Comparison of ENCODE assay signal across 15 cellular contexts in genomic region chr11:12140186-12140938, GRCh38. TPM values are rescaled to one million over a fixed set of nuclear protein-coding genes. Genes with fewer than 3 reads are reported as not detected.
DNase-seq lines count a peak whose midpoint lies in the region; ATAC-seq and TF ChIP-seq lines count a peak whose summit lies in the region.
"Had no signal": no experiment of that assay in that cellular context is flagged by ENCODE, and none has a peak within 500 bp of the region (broad histone marks: within the 10 kb centered on the region; RNA-seq: fewer than 3 reads in every experiment).

No MANE protein-coding gene starts in this region.

- H3K4me3 ChIP-seq in heart left ventricle (no peak overlapping the region), coronary artery (no peak overlapping the region), neural progenitor cell (no peak overlapping the region), aorta (ENCODE audit: low read length in 2 of 2) (no peak overlapping the region)
- H3K4me3 ChIP-seq: pancreas had no signal

- H3K27me3 ChIP-seq in heart left ventricle (no peaks in the 10 kb centered on the region), neural progenitor cell (no peaks in the 10 kb centered on the region), aorta (ENCODE audit: control insufficient read depth in 1 of 2, insufficient read depth in 2 of 2, low read length in 1 of 2) (no peaks in the 10 kb centered on the region)
- H3K27me3 ChIP-seq: foreskin keratinocyte, pancreas had no signal

- H3K9me3 ChIP-seq in heart left ventricle, result no peaks in the 10 kb centered on the region
- H3K9me3 ChIP-seq in neural progenitor cell (ENCODE audit: low read depth), result no peaks in the 10 kb centered on the region
- no peaks in the 10 kb centered on the region for H3K9me3 ChIP-seq in aorta (ENCODE audit: control insufficient read depth, low read length)
- H3K9me3 ChIP-seq: pancreas had no signal

- TF ChIP-seq POLR2A in heart left ventricle (IDR thresholded peaks at IDR 0.05), result no peak

- no peaks in the 10 kb centered on the region for H4K20me1 ChIP-seq in neural progenitor cell (ENCODE audit: low read depth)

- H3K4me1 ChIP-seq in heart left ventricle, result peaks cover 0 to 98% (median 73%) of the 10 kb centered on the region in 12 donors
- peaks cover 10% of the 10 kb centered on the region for H3K4me1 ChIP-seq in neural progenitor cell
- peaks cover 20 to 25% of the 10 kb centered on the region in 2 donors for H3K4me1 ChIP-seq in aorta (ENCODE audit: control insufficient read depth in 1 of 2, insufficient read depth in 2 of 2, low read length in 2 of 2)
- H3K4me1 ChIP-seq: pancreas had no signal

- H3K4me3 Mint-ChIP-seq in neural progenitor cell (no peak overlapping the region), progenitor cell of endocrine pancreas (ENCODE audit: low read depth) (no peak overlapping the region)

- H3K36me3 ChIP-seq in heart left ventricle (peaks cover 0 to 12% (median 0%) of the 10 kb centered on the region in 9 donors), neural progenitor cell (no peaks in the 10 kb centered on the region), aorta (ENCODE audit: control insufficient read depth in 1 of 2, insufficient read depth in 2 of 2, low read length in 1 of 2) (peaks cover 0 to 4% of the 10 kb centered on the region in 2 donors)
- H3K36me3 ChIP-seq: pancreas had no signal

- no peak overlapping the region for H3K9ac ChIP-seq in neural progenitor cell

- no peak overlapping the region for H3K4me2 ChIP-seq in neural progenitor cell

- H2AFZ ChIP-seq in neural progenitor cell (replicated peaks), result no peak overlapping the region

- DNase-seq in cardiac septum (ENCODE audit: low spot score) (peak; percentile 6), heart left ventricle (no peak), coronary artery (ENCODE audit: low spot score) (no peak), neural progenitor cell (ENCODE audit: low spot score) (no peak), aorta (no peak), progenitor cell of endocrine pancreas (ENCODE audit: low spot score, unreplicated experiment) (no peak), DMS53 treated with DMSO at 0.1 percent for 48 hours (lab: John Stamatoyannopoulos, UW; ENCODE audit: unreplicated experiment) (no peak)
- DNase-seq: activated CD4-positive, alpha-beta T cell treated with anti-CD3 and anti-CD28 coated beads, Interleukin-2, amount 50 U/mL, for 1 hour; foreskin keratinocyte; MM.1S; NCI-H2081; NCI-H69; pancreas; stimulated activated CD4-positive, alpha-beta T cell treated with anti-CD3 and anti-CD28 coated beads, Interleukin-15, amount 100 ng/mL, for 24 hours had no signal

- H3K27me3 Mint-ChIP-seq in neural progenitor cell (ENCODE audit: insufficient read depth, low read depth) (peaks cover 6% of the 10 kb centered on the region), progenitor cell of endocrine pancreas (no peaks in the 10 kb centered on the region)

- H3K36me3 Mint-ChIP-seq in neural progenitor cell, result no peaks in the 10 kb centered on the region
- H3K36me3 Mint-ChIP-seq in progenitor cell of endocrine pancreas (ENCODE audit: insufficient read depth), result no peaks in the 10 kb centered on the region

- H3K9me3 Mint-ChIP-seq in neural progenitor cell, result peaks cover 2% of the 10 kb centered on the region
- H3K9me3 Mint-ChIP-seq in progenitor cell of endocrine pancreas (ENCODE audit: low read depth), result no peaks in the 10 kb centered on the region

- intact Hi-C loops in cardiac septum (cut with DNase I), result no loop called here
- intact Hi-C loops in heart left ventricle (cut with DNase I), result no loop called here
- intact Hi-C loops in aorta (cut with DNase I), result no loop called here

- H3K27ac ChIP-seq in heart left ventricle (peak overlapping the region in 3 of 12 donors; percentile 36 to 87 (median 44)), coronary artery (peak overlapping the region; percentile 90 to 92), neural progenitor cell (no peak overlapping the region), aorta (ENCODE audit: low read depth in 1 of 2, low read length in 2 of 2) (peak overlapping the region; percentile 69 to 91)
- H3K27ac ChIP-seq: foreskin keratinocyte, pancreas had no signal

- H3K79me2 ChIP-seq in neural progenitor cell (ENCODE audit: low read depth), result no peaks in the 10 kb centered on the region

- TF ChIP-seq CTCF in heart left ventricle (IDR thresholded peaks at IDR 0.05) (no peak), coronary artery (IDR thresholded peaks at IDR 0.05) (no peak), neural progenitor cell (IDR thresholded peaks at IDR 0.05) (no peak), progenitor cell of endocrine pancreas (IDR thresholded peaks at IDR 0.05; ENCODE audit: unreplicated experiment) (no peak)

- H3K4me1 Mint-ChIP-seq in neural progenitor cell, result peaks cover 13% of the 10 kb centered on the region
- peaks cover 30% of the 10 kb centered on the region for H3K4me1 Mint-ChIP-seq in progenitor cell of endocrine pancreas (ENCODE audit: low read depth)

- H3F3A ChIP-seq in neural progenitor cell (ENCODE audit: low read depth), result no peaks in the 10 kb centered on the region

- H3K27ac Mint-ChIP-seq in neural progenitor cell, result peak overlapping the region; percentile 37
- H3K27ac Mint-ChIP-seq in progenitor cell of endocrine pancreas, result no peak overlapping the region

- ATAC-seq in heart left ventricle, result no peak
- ATAC-seq in aorta (ENCODE audit: low FRiP score), result no peak
- ATAC-seq in HG03521 (IDR thresholded peaks at IDR 0.05; ENCODE audit: unreplicated experiment), result no peak
- ATAC-seq: foreskin keratinocyte had no signal

- 78 to 87% (median 84%) methylated on average over 3 of the region's 3 CpGs for WGBS in heart left ventricle, 4 donors
- WGBS in aorta, 2 donors, result 41 to 42% methylated on average over 3 of the region's 3 CpGs

RNA-seq across cellular contexts. Expression of gene MICAL2, which starts 30.0 kb away (rescaled TPM):
- total RNA-seq in cardiac septum (98.7 TPM), heart left ventricle (100 to 1,000 TPM in 2 of 9 donors, 10 to 100 TPM in 7; 48.2 to 110 (median 87.8) TPM), neural progenitor cell (ENCODE audit: low replicate concordance) (0.60 and 0.68 TPM in 2 replicates), aorta (100 to 1,000 TPM; 315 to 605 TPM), progenitor cell of endocrine pancreas (8.3 and 10.0 TPM in 2 replicates)
- polyA plus RNA-seq in heart left ventricle (10 to 100 TPM; 37.6 to 86.4 TPM), aorta (100 to 1,000 TPM in 1 of 2 donors, 10 to 100 TPM in 1; 87.7 to 245 TPM)
